In genomic region chr17:29345066-29345465, GRCh38 we compare ENCODE assay signal across 1 cellular context.
TF ChIP-seq lines count a peak whose summit lies in the region.

No MANE protein-coding gene starts in this region.

TF ChIP-seq in HepG2, 621 proteins besides CTCF, POLR2A, EP300 and RAD21:
- no peak for TF ChIP-seq GLI4 (CRISPR knock-in tag; IDR thresholded peaks at IDR 0.05; ENCODE audit: borderline replicate concordance)
- peak; percentile 71 for TF ChIP-seq ATF7 (IDR thresholded peaks at IDR 0.05)
- no peak for TF ChIP-seq ATF7 (CRISPR knock-in tag; IDR thresholded peaks at IDR 0.05)
- no peak for TF ChIP-seq ZSCAN30 (CRISPR knock-in tag; IDR thresholded peaks at IDR 0.05)
